In the genomic region with DNA sequence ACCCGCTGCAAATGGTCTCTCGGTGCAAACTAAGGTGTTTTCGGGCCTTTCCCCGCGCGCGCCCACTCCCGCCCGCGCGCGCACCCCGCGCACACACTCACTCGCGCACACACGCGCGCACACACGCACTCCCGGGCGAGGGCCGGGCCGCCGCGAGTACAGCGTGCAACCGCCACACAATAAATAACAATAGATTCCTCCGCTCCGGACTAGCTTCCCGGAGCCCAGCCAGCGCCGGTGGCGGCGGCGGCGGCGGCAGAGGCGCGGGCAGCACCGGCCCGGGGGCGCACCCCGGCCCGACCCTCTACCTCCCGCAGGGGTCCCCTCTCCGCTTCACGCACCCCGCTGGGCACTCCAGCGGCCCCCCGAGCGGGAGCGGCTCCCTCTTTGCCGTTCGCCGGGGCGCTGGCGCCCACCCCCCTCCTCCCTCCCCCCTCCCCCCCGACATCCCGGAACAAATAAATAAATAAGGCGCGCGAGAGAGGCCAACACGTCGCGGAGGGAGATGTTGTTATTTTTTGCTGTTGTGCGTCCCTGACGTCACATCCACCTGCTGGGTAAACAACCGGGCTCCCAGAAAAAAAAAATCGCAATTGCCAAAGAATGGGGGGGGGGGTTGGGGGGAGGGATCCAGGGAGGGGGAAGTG, we compare ENCODE assay signal across 8 cellular contexts. TPM values are rescaled to one million over a fixed set of nuclear protein-coding genes. Genes with fewer than 3 reads are reported as not detected.
DNase-seq lines count a peak whose midpoint lies in the region; ATAC-seq and TF ChIP-seq lines count a peak whose summit lies in the region.

Gene FOXP1, minus strand, starts transcription at position 160 of the 647 bp plus-strand sequence. CDS start 385,347 bp downstream, outside the sequence.

- H3K36me3 Mint-ChIP-seq in CD8-positive, alpha-beta T cell, result peaks cover 15% of the 10 kb centered on the region

- peaks cover 47% of the 10 kb centered on the region for H3K4me1 Mint-ChIP-seq in CD8-positive, alpha-beta T cell (ENCODE audit: low read depth)

- peak within 1 kb of the TSS; percentile 67 for H3K27ac ChIP-seq in CD8-positive, alpha-beta T cell (ENCODE audit: low read depth, low read length)
- peak within 1 kb of the TSS; percentile 94 for H3K27ac ChIP-seq in colonic mucosa

- peak; percentile 41 to 79 (median 58) for DNase-seq in CD8-positive, alpha-beta T cell
- peak; percentile 81 to 83 for DNase-seq in HAP-1 (ENCODE audit: low spot score in 2 of 2)
- DNase-seq in NCI-H460 (ENCODE audit: extremely low read depth, low read depth), result peak; percentile 43
- peak; percentile 80 for DNase-seq in activated CD4-positive, alpha-beta T cell treated with anti-CD3 and anti-CD28 coated beads for 48 hours
- DNase-seq in colonic mucosa, result peak; percentile 87
- DNase-seq in kidney tubule cell (ENCODE audit: low spot score), result peak; percentile 84
- peak; percentile 27 to 61 for DNase-seq in stimulated activated CD4-positive, alpha-beta T cell treated with anti-CD3 and anti-CD28 coated beads, Interleukin-15, amount 100 ng/mL, for 1 hour (ENCODE audit: low read depth in 1 of 2, low spot score in 1 of 2)
- DNase-seq in NCI-H187 treated with DMSO at 0.1 percent for 48 hours (lab: John Stamatoyannopoulos, UW), result no peak

- peak within 1 kb of the TSS; percentile 97 for H3K27ac Mint-ChIP-seq in CD8-positive, alpha-beta T cell

- H3K4me3 ChIP-seq in CD8-positive, alpha-beta T cell (ENCODE audit: low read depth, low read length), result peak within 1 kb of the TSS; percentile 75
- peak within 1 kb of the TSS; percentile 64 for H3K4me3 ChIP-seq in HAP-1
- peak within 1 kb of the TSS; percentile 51 for H3K4me3 ChIP-seq in colonic mucosa

- peak within 1 kb of the TSS; percentile 93 to 96 for H3K9ac ChIP-seq in colonic mucosa (ENCODE audit: low read depth in 2 of 2, low read length in 2 of 2)

- peak within 1 kb of the TSS; percentile 94 for H3K4me3 Mint-ChIP-seq in CD8-positive, alpha-beta T cell

- no peaks in the 10 kb centered on the region for H3K9me3 ChIP-seq in CD8-positive, alpha-beta T cell (ENCODE audit: low read length)
- H3K9me3 ChIP-seq in HAP-1, result no peaks in the 10 kb centered on the region
- no peaks in the 10 kb centered on the region for H3K9me3 ChIP-seq in colonic mucosa

- intact Hi-C loops in CD8-positive, alpha-beta T cell (cut with DNase I, micrococcal nuclease), result loop anchor here (2.0 to 10.0 kb wide), 11 partner anchors 86 to 1414 kb away; partner anchors contain the start of genes EIF4E3 (in 1 of the 2) and PPP4R2 (in 1 of the 2)
- intact Hi-C loops in colonic mucosa (cut with DNase I), result loop anchor here (5.0 to 10.0 kb wide), 4 partner anchors 279 to 579 kb away; no protein-coding TSS in a partner anchor

- TF ChIP-seq CTCF in CD8-positive, alpha-beta T cell (IDR thresholded peaks at IDR 0.05), result no peak
- TF ChIP-seq CTCF in colonic mucosa (IDR thresholded peaks at IDR 0.05), result no peak

- CTCF ChIA-PET in CD8-positive, alpha-beta T cell (lab: Charles Lee), result interaction anchor here (0.9 to 4.7 kb wide), 2 partner anchors 272 to 1033 kb away, joined by 3 to 55 read pairs; no protein-coding TSS in a partner anchor

- ATAC-seq in CD8-positive, alpha-beta T cell, result peak; percentile 53

- POLR2A ChIA-PET in CD8-positive, alpha-beta T cell (lab: Charles Lee), result interaction anchor here (0.9 to 1.4 kb wide), 5 partner anchors 23 to 521 kb away, joined by 3 to 6 read pairs (median 4); no protein-coding TSS in a partner anchor

- in situ Hi-C loops in HAP-1 (cut with MboI; ENCODE audit: low sequenced_read_pairs), result no loop called here

- H3K27me3 ChIP-seq in CD8-positive, alpha-beta T cell (ENCODE audit: insufficient read depth, low read length), result no peaks in the 10 kb centered on the region
- H3K27me3 ChIP-seq in HAP-1 (ENCODE audit: low read depth), result no peaks in the 10 kb centered on the region
- H3K27me3 ChIP-seq in colonic mucosa, result no peaks in the 10 kb centered on the region

- no peaks in the 10 kb centered on the region for H3K36me3 ChIP-seq in CD8-positive, alpha-beta T cell (ENCODE audit: insufficient read depth, low read length)
- H3K36me3 ChIP-seq in HAP-1 (replicated peaks), result no peaks in the 10 kb centered on the region
- no peaks in the 10 kb centered on the region for H3K36me3 ChIP-seq in colonic mucosa

- peaks cover 14% of the 10 kb centered on the region for H3K4me1 ChIP-seq in CD8-positive, alpha-beta T cell (ENCODE audit: insufficient read depth, low read length)
- peaks cover 45% of the 10 kb centered on the region for H3K4me1 ChIP-seq in HAP-1
- H3K4me1 ChIP-seq in colonic mucosa, result no peaks in the 10 kb centered on the region

- no peaks in the 10 kb centered on the region for H3K27me3 Mint-ChIP-seq in CD8-positive, alpha-beta T cell (ENCODE audit: low read depth)

- no peaks in the 10 kb centered on the region for H3K9me3 Mint-ChIP-seq in CD8-positive, alpha-beta T cell

RNA-seq across cellular contexts. Expression of gene FOXP1, which starts in this region (rescaled TPM):
- total RNA-seq in CD8-positive, alpha-beta T cell, result 100 to 1,000 TPM; 411 to 413 TPM
- 5.4 and 6.7 TPM in 2 replicates for total RNA-seq in NCI-H460 (2014; rRNA removed; shearing (Covaris generic))
- 1.1 and 3.0 TPM in 2 replicates for polyA plus RNA-seq in NCI-H460 (2014; cell fraction: nucleus; rRNA removed)
- 100 to 1,000 TPM; 127 to 128 TPM for total RNA-seq in colonic mucosa

Comparison
In these comparisons a context has a peak if more than half of its experiments do, and no peak if none do; other contexts are left out.
1. RNA of gene FOXP1 (total RNA-seq): 411 to 413 TPM in CD8-positive, alpha-beta T cell and 127 to 128 TPM in colonic mucosa; 5.4 to 6.7 TPM in NCI-H460; every median in the first group is over 10 times any median in the second.
2. Peak in every context shown above with its lines, with median percentiles within 50 percentile points of each other: H3K4me3 ChIP-seq.